ENCODE assay signal across 20 cellular contexts in genomic region chr1:153343811-153344717, GRCh38. TPM values are rescaled to one million over a fixed set of nuclear protein-coding genes. Genes with fewer than 3 reads are reported as not detected.
DNase-seq lines count a peak whose midpoint lies in the region; ATAC-seq and TF ChIP-seq lines count a peak whose summit lies in the region.
"Had no signal": no experiment of that assay in that cellular context is flagged by ENCODE, and none has a peak within 500 bp of the region (broad histone marks: within the 10 kb centered on the region; RNA-seq: fewer than 3 reads in every experiment).

No MANE protein-coding gene starts in this region.

- H3K27ac Mint-ChIP-seq in activated CD4-positive, alpha-beta T cell treated with anti-CD3 and anti-CD28 coated beads, Interleukin-2, amount 10 ng/mL, durations not matched to agents 24 days and 14 days = no peak overlapping the region
- H3K27ac Mint-ChIP-seq in GM23338 = no peak overlapping the region
- H3K27ac Mint-ChIP-seq: CD8-positive, alpha-beta T cell had no signal

- H3K4me3 ChIP-seq in esophagus squamous epithelium (no peak overlapping the region), suprapubic skin (no peak overlapping the region), GM23338 (no peak overlapping the region)
- H3K4me3 ChIP-seq: tibial artery had no signal

- peaks cover 13% of the 10 kb centered on the region for H3K9me2 ChIP-seq in GM23338 (ENCODE audit: insufficient read depth)

- WGBS in esophagus squamous epithelium, 2 donors = 28 to 29% methylated on average over 7 of the region's 9 CpGs
- WGBS in suprapubic skin = 30% methylated on average over 9 of the region's 9 CpGs

- DNase-seq in activated CD4-positive, alpha-beta T cell treated with anti-CD3 and anti-CD28 coated beads, Interleukin-2, amount 10 ng/mL, durations not matched to agents 24 days and 14 days = peak; percentile 53
- no peak for DNase-seq in activated CD4-positive, alpha-beta T cell treated with anti-CD3 and anti-CD28 coated beads for 48 hours
- DNase-seq in OCI-M1 (lab: John Stamatoyannopoulos, UW) = peak; percentile 99
- no peak for DNase-seq in esophagus squamous epithelium (lab: John Stamatoyannopoulos, UW)
- DNase-seq in suprapubic skin (ENCODE audit: low spot score in 2 of 2) = peak in 1 of 2 donors; percentile 37
- no peak for DNase-seq in NCI-H748 treated with DMSO at 0.1 percent for 48 hours (lab: John Stamatoyannopoulos, UW)
- no peak for DNase-seq in GM23338 (ENCODE audit: low spot score)
- DNase-seq: 8988T; activated CD4-positive, CD25-positive, alpha-beta regulatory T cell; central memory CD4-positive, alpha-beta T cell; H7; naive B cell; NCI-H1417 treated with DMSO at 0.1 percent for 48 hours; NCI-H446; stimulated activated CD4-positive, alpha-beta T cell treated with anti-CD3 and anti-CD28 coated beads, Interleukin-1b, Interleukin-23, amount 100 ng/mL, for 48 hours; tibial artery had no signal

- peaks cover 0 to 40% (median 0%) of the 10 kb centered on the region in 4 donors for H3K27me3 ChIP-seq in esophagus squamous epithelium
- H3K27me3 ChIP-seq in suprapubic skin = peaks cover 16% of the 10 kb centered on the region
- no peaks in the 10 kb centered on the region for H3K27me3 ChIP-seq in GM23338 (ENCODE audit: insufficient read depth)

- intact Hi-C loops in activated CD4-positive, alpha-beta T cell treated with anti-CD3 and anti-CD28 coated beads, Interleukin-2, amount 10 ng/mL, durations not matched to agents 24 days and 14 days (cut with micrococcal nuclease) = no loop called here
- intact Hi-C loops in esophagus squamous epithelium (cut with DNase I) = no loop called here

- H3F3A ChIP-seq in GM23338 (replicated peaks; ENCODE audit: low read depth) = no peaks in the 10 kb centered on the region

- H3K9me3 Mint-ChIP-seq in activated CD4-positive, alpha-beta T cell treated with anti-CD3 and anti-CD28 coated beads, Interleukin-2, amount 10 ng/mL, durations not matched to agents 24 days and 14 days = no peaks in the 10 kb centered on the region
- no peaks in the 10 kb centered on the region for H3K9me3 Mint-ChIP-seq in GM23338
- H3K9me3 Mint-ChIP-seq: CD8-positive, alpha-beta T cell; naive B cell had no signal

- no peak for TF ChIP-seq EP300 in suprapubic skin (IDR thresholded peaks at IDR 0.05)

- H3K4me3 Mint-ChIP-seq in activated CD4-positive, alpha-beta T cell treated with anti-CD3 and anti-CD28 coated beads, Interleukin-2, amount 10 ng/mL, durations not matched to agents 24 days and 14 days = no peak overlapping the region
- no peak overlapping the region for H3K4me3 Mint-ChIP-seq in GM23338
- H3K4me3 Mint-ChIP-seq: CD8-positive, alpha-beta T cell; naive B cell had no signal

- H3K4me2 ChIP-seq in GM23338 = no peak overlapping the region

- ATAC-seq in GM23338 (no peak), GM18498 (IDR thresholded peaks at IDR 0.05; ENCODE audit: unreplicated experiment) (no peak)
- ATAC-seq: CD8-positive, alpha-beta T cell; SK-N-SH treated with all-trans-retinoic acid at 6 μM for 48 hours had no signal

- no peak for TF ChIP-seq CTCF in esophagus squamous epithelium (IDR thresholded peaks at IDR 0.05)
- no peak for TF ChIP-seq CTCF in suprapubic skin (IDR thresholded peaks at IDR 0.05)
- TF ChIP-seq CTCF in GM23338 (conservative IDR thresholded peaks at IDR 0.05; ENCODE audit: low read depth in 2 of 2) = no peak

- no peak overlapping the region for H2AFZ ChIP-seq in GM23338

- no peaks in the 10 kb centered on the region for H4K20me1 ChIP-seq in GM23338 (replicated peaks; ENCODE audit: insufficient read depth)

- peaks cover 30% of the 10 kb centered on the region for H3K27me3 Mint-ChIP-seq in activated CD4-positive, alpha-beta T cell treated with anti-CD3 and anti-CD28 coated beads, Interleukin-2, amount 10 ng/mL, durations not matched to agents 24 days and 14 days
- H3K27me3 Mint-ChIP-seq in GM23338 (ENCODE audit: insufficient read depth, low read depth, poor library complexity) = peaks cover 7% of the 10 kb centered on the region

- H3K27ac ChIP-seq in esophagus squamous epithelium = peak overlapping the region in 3 of 4 donors; percentile 51 to 68 (median 55)
- H3K27ac ChIP-seq in suprapubic skin = peak overlapping the region; percentile 30
- no peak overlapping the region for H3K27ac ChIP-seq in GM23338 (ENCODE audit: low read depth)
- H3K27ac ChIP-seq: tibial artery had no signal

- TF ChIP-seq POLR2A in esophagus squamous epithelium (IDR thresholded peaks at IDR 0.05) (no peak), suprapubic skin (IDR thresholded peaks at IDR 0.05) (no peak)

- H3K9me3 ChIP-seq in esophagus squamous epithelium (no peaks in the 10 kb centered on the region), suprapubic skin (no peaks in the 10 kb centered on the region)
- H3K9me3 ChIP-seq: tibial artery had no signal

- peaks cover 31% of the 10 kb centered on the region for H3K4me1 Mint-ChIP-seq in activated CD4-positive, alpha-beta T cell treated with anti-CD3 and anti-CD28 coated beads, Interleukin-2, amount 10 ng/mL, durations not matched to agents 24 days and 14 days
- peaks cover 12% of the 10 kb centered on the region; the same call in 2 of the 3 replicates for H3K4me1 Mint-ChIP-seq in GM23338

- no peaks in the 10 kb centered on the region for H3K36me3 Mint-ChIP-seq in activated CD4-positive, alpha-beta T cell treated with anti-CD3 and anti-CD28 coated beads, Interleukin-2, amount 10 ng/mL, durations not matched to agents 24 days and 14 days (ENCODE audit: low read depth)
- H3K36me3 Mint-ChIP-seq in GM23338 (ENCODE audit: low read depth) = no peaks in the 10 kb centered on the region
- H3K36me3 Mint-ChIP-seq: CD8-positive, alpha-beta T cell had no signal

- peaks cover 0 to 7% (median 0%) of the 10 kb centered on the region in 3 donors for H3K36me3 ChIP-seq in esophagus squamous epithelium
- H3K36me3 ChIP-seq in suprapubic skin = no peaks in the 10 kb centered on the region
- H3K36me3 ChIP-seq in GM23338 (ENCODE audit: insufficient read depth) = no peaks in the 10 kb centered on the region
- H3K36me3 ChIP-seq: tibial artery had no signal

- no peaks in the 10 kb centered on the region for H3K79me2 ChIP-seq in GM23338 (replicated peaks; ENCODE audit: insufficient read depth)

- H3K4me1 ChIP-seq in esophagus squamous epithelium (peaks cover 8 to 61% (median 10%) of the 10 kb centered on the region in 3 donors), suprapubic skin (peaks cover 29% of the 10 kb centered on the region), GM23338 (ENCODE audit: insufficient read depth) (no peaks in the 10 kb centered on the region)
- H3K4me1 ChIP-seq: tibial artery had no signal

TF ChIP-seq in GM23338, 12 proteins besides CTCF, POLR2A, EP300 and RAD21 (continues in another document):
- TF ChIP-seq CREB1 (CRISPR knock-in tag; IDR thresholded peaks at IDR 0.05; ENCODE audit: low read depth) (no peak), JUNB (IDR thresholded peaks at IDR 0.05; ENCODE audit: unreplicated experiment) (no peak), POLR2AphosphoS5 (IDR thresholded peaks at IDR 0.05; ENCODE audit: low read depth) (no peak), EZH2phosphoT487 (IDR thresholded peaks at IDR 0.05; ENCODE audit: unreplicated experiment) (no peak), ZNF331 (CRISPR knock-in tag; IDR thresholded peaks at IDR 0.05; ENCODE audit: low read depth) (no peak), EZH2 (IDR thresholded peaks at IDR 0.05; ENCODE audit: low read depth, unreplicated experiment) (no peak), ETS1 (IDR thresholded peaks at IDR 0.05) (no peak)

RNA-seq across cellular contexts. Expression of gene PGLYRP4, which starts 4.6 kb away (rescaled TPM):
- total RNA-seq in activated CD4-positive, alpha-beta T cell treated with anti-CD3 and anti-CD28 coated beads, Interleukin-2, amount 10 ng/mL, durations not matched to agents 24 days and 14 days = not detected in 2 replicates
- total RNA-seq in esophagus squamous epithelium (10 to 100 TPM in 1 of 4 donors, 1 to 10 TPM in 3; 4.2 to 15.1 (median 6.9) TPM), suprapubic skin (10 to 100 TPM; 13.0 to 35.0 (median 21.2) TPM)
- total RNA-seq in GM23338 (2014; rRNA removed; shearing (Covaris generic)) = not detected in 2 replicates
- not detected in 2 replicates for polyA plus RNA-seq in GM23338 (2016; fragmentation: Nextera tagmentation; extraction: Ambion mirVana)
- total RNA-seq: CD8-positive, alpha-beta T cell; epithelial cell of proximal tubule; H7 had no signal

RNA-seq across cellular contexts. Expression of gene S100A9, which starts 13.6 kb away (rescaled TPM):
- not detected in 2 replicates for total RNA-seq in activated CD4-positive, alpha-beta T cell treated with anti-CD3 and anti-CD28 coated beads, Interleukin-2, amount 10 ng/mL, durations not matched to agents 24 days and 14 days
- total RNA-seq in esophagus squamous epithelium (over 10,000 TPM; 15,145 to 90,256 (median 57,331) TPM), suprapubic skin (10 to 100 TPM; 11.0 to 95.4 (median 51.1) TPM)
- total RNA-seq in GM23338 (2014; rRNA removed; shearing (Covaris generic)) = not detected in 2 replicates
- polyA plus RNA-seq in GM23338 (2016; fragmentation: Nextera tagmentation; extraction: Ambion mirVana) = not detected in 2 replicates
- total RNA-seq: H7 had no signal

RNA-seq across cellular contexts. Expression of gene PGLYRP3, which starts 31.3 kb away (rescaled TPM):
- total RNA-seq in activated CD4-positive, alpha-beta T cell treated with anti-CD3 and anti-CD28 coated beads, Interleukin-2, amount 10 ng/mL, durations not matched to agents 24 days and 14 days = not detected in 2 replicates
- 10 to 100 TPM; 14.3 to 44.0 (median 23.8) TPM for total RNA-seq in esophagus squamous epithelium
- total RNA-seq in suprapubic skin = 10 to 100 TPM; 34.2 to 72.1 (median 55.3) TPM
- total RNA-seq in GM23338 (2014; rRNA removed; shearing (Covaris generic)) = not detected in 2 replicates
- polyA plus RNA-seq in GM23338 (2016; fragmentation: Nextera tagmentation; extraction: Ambion mirVana) = not detected in 2 replicates
- total RNA-seq: CD8-positive, alpha-beta T cell; epithelial cell of proximal tubule; H7 had no signal

RNA-seq across cellular contexts. Expression of gene S100A12, which starts 31.4 kb away (rescaled TPM):
- not detected in 2 replicates for total RNA-seq in activated CD4-positive, alpha-beta T cell treated with anti-CD3 and anti-CD28 coated beads, Interleukin-2, amount 10 ng/mL, durations not matched to agents 24 days and 14 days
- total RNA-seq in esophagus squamous epithelium (100 to 1,000 TPM in 1 of 4 donors, 10 to 100 TPM in 3; 16.2 to 154 (median 49.0) TPM), suprapubic skin (not detected)
- total RNA-seq in GM23338 (2014; rRNA removed; shearing (Covaris generic)) = not detected in 2 replicates
- polyA plus RNA-seq in GM23338 (2016; fragmentation: Nextera tagmentation; extraction: Ambion mirVana) = not detected in 2 replicates
- total RNA-seq: CD8-positive, alpha-beta T cell; epithelial cell of proximal tubule; H7 had no signal

RNA-seq across cellular contexts. Expression of gene S100A8, which starts 46.8 kb away (rescaled TPM):
- not detected in 2 replicates for total RNA-seq in activated CD4-positive, alpha-beta T cell treated with anti-CD3 and anti-CD28 coated beads, Interleukin-2, amount 10 ng/mL, durations not matched to agents 24 days and 14 days
- total RNA-seq in esophagus squamous epithelium = over 10,000 TPM in 3 of 4 donors, 1,000 to 10,000 TPM in 1; 4,308 to 17,245 (median 15,998) TPM
- 10 to 100 TPM in 3 of 4 donors, 1 to 10 TPM in 1; 5.7 to 38.4 (median 19.5) TPM for total RNA-seq in suprapubic skin
- not detected in 2 replicates for total RNA-seq in GM23338 (2014; rRNA removed; shearing (Covaris generic))
- not detected in 2 replicates for polyA plus RNA-seq in GM23338 (2016; fragmentation: Nextera tagmentation; extraction: Ambion mirVana)
- total RNA-seq: epithelial cell of proximal tubule, H7 had no signal

Comparison
In these comparisons a context has a peak if more than half of its experiments do, and no peak if none do; other contexts are left out.
1. DNase-seq: peak in activated CD4-positive, alpha-beta T cell treated with anti-CD3 and anti-CD28 coated beads, Interleukin-2, amount 10 ng/mL, durations not matched to agents 24 days and 14 days (single experiment) and OCI-M1 (single experiment); none in activated CD4-positive, alpha-beta T cell treated with anti-CD3 and anti-CD28 coated beads for 48 hours (single experiment), esophagus squamous epithelium (single experiment), NCI-H748 treated with DMSO at 0.1 percent for 48 hours (single experiment) and GM23338 (single experiment).
2. RNA of gene S100A9, which starts 13.6 kb away (total RNA-seq): 15,145 to 90,256 TPM in esophagus squamous epithelium; 11.0 to 95.4 TPM in suprapubic skin, not detected in activated CD4-positive, alpha-beta T cell treated with anti-CD3 and anti-CD28 coated beads, Interleukin-2, amount 10 ng/mL, durations not matched to agents 24 days and 14 days and not detected in GM23338; every median in the first group is over 100 times any median in the second.
3. RNA of gene PGLYRP3, which starts 31.3 kb away (total RNA-seq): 34.2 to 72.1 TPM in suprapubic skin and 14.3 to 44.0 TPM in esophagus squamous epithelium; not detected in activated CD4-positive, alpha-beta T cell treated with anti-CD3 and anti-CD28 coated beads, Interleukin-2, amount 10 ng/mL, durations not matched to agents 24 days and 14 days and not detected in GM23338; every median in the first group is over 10 times any median in the second.